Comparison of ENCODE assay signal across 24 cellular contexts in the genomic region with DNA sequence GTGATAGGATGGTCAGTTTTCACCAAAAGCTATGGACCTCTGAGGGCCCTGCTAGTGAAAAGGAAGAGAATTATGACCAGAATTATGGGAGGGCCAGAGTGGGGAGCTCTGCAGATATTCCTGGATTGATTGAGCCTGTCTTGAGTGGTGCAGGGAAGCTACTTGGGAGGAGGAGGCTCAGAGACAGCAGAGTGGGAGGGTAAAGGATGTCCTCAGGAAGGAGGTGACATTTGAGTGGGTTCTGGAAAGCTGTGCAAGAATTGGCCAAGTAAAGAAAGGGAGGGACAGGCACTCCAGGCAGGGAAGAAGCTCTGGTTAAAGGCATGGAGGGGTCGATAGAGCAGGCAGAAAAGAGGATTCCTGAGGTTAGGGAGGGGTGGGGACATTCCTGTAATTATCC. TPM values are rescaled to one million over a fixed set of nuclear protein-coding genes. Genes with fewer than 3 reads are reported as not detected.
A peak's percentile ranks its signal among the peaks of the same experiment; 100 is the strongest.
DNase-seq lines count a peak whose midpoint lies in the region; ATAC-seq, FAIRE-seq and TF ChIP-seq lines count a peak whose summit lies in the region.
"Had no signal": no experiment of that assay in that cellular context is flagged by ENCODE, and none has a peak within 500 bp of the region (broad histone marks: within the 10 kb centered on the region; RNA-seq: fewer than 3 reads in every experiment).

No MANE protein-coding gene starts in this region.

- peaks cover 65% of the 10 kb centered on the region for H3K36me3 Mint-ChIP-seq in endodermal cell (ENCODE audit: low read depth)
- H3K36me3 Mint-ChIP-seq in stimulated activated naive B cell treated with anti-CD40 and anti-IgM and Interleukin-4, amounts not matched to agents 10 μg/mL and 1 μg/mL and 100 μg/mL, for 72 hours: peaks cover 31 to 55% of the 10 kb centered on the region in 2 donors

- no peak overlapping the region for H3K18ac ChIP-seq in IMR-90 (ENCODE audit: low read depth, low read length)

- peaks cover 47% of the 10 kb centered on the region for H3K79me2 ChIP-seq in HepG2 (ENCODE audit: insufficient read depth, low read length)

- H3K9me3 ChIP-seq in right lobe of liver (no peaks in the 10 kb centered on the region), HepG2 (ENCODE audit: low read length) (no peaks in the 10 kb centered on the region), IMR-90 (ENCODE audit: control insufficient read depth, insufficient read depth, low read length) (no peaks in the 10 kb centered on the region), endodermal cell (ENCODE audit: control insufficient read depth, low read length) (no peaks in the 10 kb centered on the region)
- H3K9me3 ChIP-seq: neutrophil, stomach, transverse colon had no signal

- H2BK20ac ChIP-seq in IMR-90 (ENCODE audit: low read depth, low read length): no peak overlapping the region

- H2BK120ac ChIP-seq in IMR-90 (ENCODE audit: low read depth, low read length): no peak overlapping the region

- CTCF ChIA-PET in HepG2 (lab: Yijun Ruan, JAX; ENCODE audit: low intra/inter-chr PET ratio, low total read pairs) (no interaction called here), IMR-90 (lab: Yijun Ruan, JAX) (no interaction called here), GM10248 (lab: Yijun Ruan, JAX) (interaction anchor here (1.5 to 3.6 kb wide), 2 partner anchors 10 to 24 kb away, joined by 5 to 13 read pairs; a partner anchor contains a TSS)

- H3K79me1 ChIP-seq in IMR-90 (ENCODE audit: low read depth in 1 of 2, low read length in 2 of 2): peaks cover 42 to 78% of the 10 kb centered on the region in 2 experiments

- TF ChIP-seq POLR2A in right lobe of liver (IDR thresholded peaks at IDR 0.05) (no peak), HepG2 (IDR thresholded peaks at IDR 0.05; ENCODE audit: insufficient read depth in 1 of 2, low read depth in 2 of 2, low read length in 2 of 2) (no peak), IMR-90 (IDR thresholded peaks at IDR 0.05; ENCODE audit: low read depth, low read length) (no peak)

- peaks cover 9% of the 10 kb centered on the region; the same call in 1 of the 2 replicates for H4K20me1 ChIP-seq in HepG2 (ENCODE audit: insufficient read depth, low read length)
- peaks cover 67% of the 10 kb centered on the region for H4K20me1 ChIP-seq in IMR-90 (ENCODE audit: insufficient read depth, low read length)

- H3K4me3 ChIP-seq in right lobe of liver (no peak overlapping the region), HepG2 (replicated peaks in 1 of 3; ENCODE audit: insufficient read depth in 1 of 3, low read depth in 2 of 3, low read length in 3 of 3) (no peak overlapping the region), IMR-90 (ENCODE audit: insufficient read depth, low read depth, low read length) (no peak overlapping the region), endodermal cell (ENCODE audit: low read length) (no peak overlapping the region)
- H3K4me3 ChIP-seq: ascending aorta, dorsolateral prefrontal cortex, GM23248, smooth muscle cell, stomach, transverse colon had no signal

- in situ Hi-C loops in HepG2 (cut with HindIII; ENCODE audit: extremely low pct_ligation_motif_present, low pct_unique_long_range_greater_than_20kb) (no loop called here), IMR-90 (cut with MboI; ENCODE audit: low sequenced_read_pairs) (no loop called here)

- no peak overlapping the region for H3K56ac ChIP-seq in IMR-90 (ENCODE audit: extremely low read depth, insufficient read depth, low read length)

- peak overlapping the region; percentile 50 for H3K27ac Mint-ChIP-seq in endodermal cell
- peak overlapping the region; percentile 39 for H3K27ac Mint-ChIP-seq in stimulated activated naive B cell treated with anti-CD40 and anti-IgM and Interleukin-4, amounts not matched to agents 10 μg/mL and 1 μg/mL and 100 μg/mL, for 72 hours
- H3K27ac Mint-ChIP-seq: activated CD4-positive, alpha-beta T cell treated with anti-CD3 and anti-CD28 coated beads, Interleukin-2, amount 10 ng/mL, durations not matched to agents 7 days and 5 days had no signal

- no peaks in the 10 kb centered on the region for H3K27me3 ChIP-seq in right lobe of liver
- no peaks in the 10 kb centered on the region for H3K27me3 ChIP-seq in HepG2 (ENCODE audit: control insufficient read depth in 1 of 2, insufficient read depth in 2 of 2, low read length in 2 of 2)
- no peaks in the 10 kb centered on the region for H3K27me3 ChIP-seq in IMR-90 (ENCODE audit: control insufficient read depth, insufficient read depth, low read length)
- no peaks in the 10 kb centered on the region for H3K27me3 ChIP-seq in endodermal cell (ENCODE audit: control insufficient read depth, insufficient read depth, low read length, poor library complexity, severe bottlenecking)
- H3K27me3 ChIP-seq: ascending aorta, dorsolateral prefrontal cortex, neutrophil, stomach, transverse colon had no signal

- 60% methylated on average over 1 of the region's 1 CpG for WGBS in right lobe of liver (ENCODE audit: insufficient coverage, low coverage, low lambda C conversion rate, missing lambda C conversion rate)
- 100% methylated on average over 1 of the region's 1 CpG for WGBS in HepG2 (ENCODE audit: low lambda C conversion rate)
- WGBS in IMR-90 (ENCODE audit: extremely low coverage in 2 of 2, insufficient read length in 1 of 2), 2 experiments: 100% methylated on average over 1 of the region's 1 CpG; no CpG with 5 or more reads in 1 of the 2 experiments
- 80 to 97% methylated on average over 1 of the region's 1 CpG for whole genome bisulfite sequencing in endodermal cell (ENCODE audit: insufficient coverage in 1 of 2, insufficient read length in 1 of 2), 2 experiments

- no peak for FAIRE-seq in HepG2 (lab: Jason Lieb, UNC)
- FAIRE-seq: GM12892 had no signal

- TF ChIP-seq CTCF in right lobe of liver (IDR thresholded peaks at IDR 0.05) (no peak), HepG2 (CRISPR knock-in tag; IDR thresholded peaks at IDR 0.05) (no peak), IMR-90 (conservative IDR thresholded peaks at IDR 0.05; ENCODE audit: low read depth, low read length) (no peak), endodermal cell (conservative IDR thresholded peaks at IDR 0.05) (no peak), GM10248 (IDR thresholded peaks at IDR 0.05; ENCODE audit: control extremely low read depth, extremely low read depth, low read depth, missing control alignments) (no peak)

- H3K9ac ChIP-seq in HepG2 (ENCODE audit: insufficient read depth, low read depth, low read length) (no peak overlapping the region), IMR-90 (ENCODE audit: low read depth, low read length) (no peak overlapping the region), endodermal cell (ENCODE audit: extremely low read depth, low read length, poor library complexity, severe bottlenecking) (no peak overlapping the region)
- H3K9ac ChIP-seq: GM23248 had no signal

- H3K27ac ChIP-seq in right lobe of liver: no peak overlapping the region
- no peak overlapping the region for H3K27ac ChIP-seq in HepG2 (ENCODE audit: extremely low read length, insufficient read depth, low read length)
- no peak overlapping the region for H3K27ac ChIP-seq in IMR-90 (ENCODE audit: insufficient read depth, low read length)
- no peak overlapping the region for H3K27ac ChIP-seq in endodermal cell (ENCODE audit: low read depth, low read length)
- H3K27ac ChIP-seq: ascending aorta, dorsolateral prefrontal cortex, neutrophil, transverse colon had no signal

- BruUV-seq in HepG2 (replicated peaks; lab: Mats Ljungman, UMichigan): no TSS peak
- BruUV-seq in IMR-90 (replicated peaks; lab: Mats Ljungman, UMichigan): no TSS peak

- TF ChIP-seq EP300 in HepG2 (IDR thresholded peaks at IDR 0.05; ENCODE audit: low read depth in 2 of 2, low read length in 2 of 2): no peak
- TF ChIP-seq EP300 in HepG2 (CRISPR knock-in tag; IDR thresholded peaks at IDR 0.05; ENCODE audit: borderline replicate concordance): no peak

- no peaks in the 10 kb centered on the region for H3K9me3 Mint-ChIP-seq in endodermal cell
- no peaks in the 10 kb centered on the region for H3K9me3 Mint-ChIP-seq in stimulated activated naive B cell treated with anti-CD40 and anti-IgM and Interleukin-4, amounts not matched to agents 10 μg/mL and 1 μg/mL and 100 μg/mL, for 72 hours
- H3K9me3 Mint-ChIP-seq: activated CD4-positive, alpha-beta T cell treated with anti-CD3 and anti-CD28 coated beads, Interleukin-2, amount 10 ng/mL, durations not matched to agents 7 days and 5 days had no signal

- no peak overlapping the region for H2BK5ac ChIP-seq in IMR-90 (ENCODE audit: low read depth, low read length, poor library complexity, severe bottlenecking)

- H2BK15ac ChIP-seq in IMR-90 (ENCODE audit: low read depth, low read length): no peak overlapping the region

- no peak overlapping the region for H4K8ac ChIP-seq in IMR-90 (ENCODE audit: low read depth in 2 of 2, low read length in 2 of 2)

- intact Hi-C loops in right lobe of liver (cut with DNase I): no loop called here
- intact Hi-C loops in HepG2 (cut with micrococcal nuclease; ENCODE audit: unreplicated experiment): no loop called here
- intact Hi-C loops in IMR-90 (cut with micrococcal nuclease): no loop called here

- H3K23ac ChIP-seq in IMR-90 (ENCODE audit: low read depth, low read length): no peak overlapping the region

- no peak overlapping the region for H3K4me2 ChIP-seq in HepG2 (ENCODE audit: low read depth, low read length)
- H3K4me2 ChIP-seq in IMR-90 (ENCODE audit: low read depth, low read length): no peak overlapping the region
- H3K4me2 ChIP-seq: smooth muscle cell had no signal

- TF ChIP-seq RAD21 in HepG2 (CRISPR knock-in tag; IDR thresholded peaks at IDR 0.05): no peak
- no peak for TF ChIP-seq RAD21 in IMR-90 (IDR thresholded peaks at IDR 0.05; ENCODE audit: low read length)

- no peak overlapping the region for H2AK9ac ChIP-seq in IMR-90 (replicated peaks; ENCODE audit: low read depth, low read length, poor library complexity)

- H2AK5ac ChIP-seq in IMR-90 (ENCODE audit: low read depth, low read length): no peak overlapping the region

- H3K4me1 Mint-ChIP-seq in endodermal cell: peaks cover 9% of the 10 kb centered on the region
- peaks cover 40 to 66% of the 10 kb centered on the region in 2 donors for H3K4me1 Mint-ChIP-seq in stimulated activated naive B cell treated with anti-CD40 and anti-IgM and Interleukin-4, amounts not matched to agents 10 μg/mL and 1 μg/mL and 100 μg/mL, for 72 hours

- H3K4me1 ChIP-seq in right lobe of liver (no peaks in the 10 kb centered on the region), HepG2 (ENCODE audit: insufficient read depth, low read length) (peaks cover 14% of the 10 kb centered on the region), IMR-90 (ENCODE audit: control insufficient read depth, insufficient read depth, low read length) (peaks cover 5% of the 10 kb centered on the region), endodermal cell (ENCODE audit: control insufficient read depth, insufficient read depth, low read length) (peaks cover 5% of the 10 kb centered on the region)

- dilution Hi-C loops in IMR-90 (cut with HindIII; ENCODE audit: low sequenced_read_pairs, unreplicated experiment): no loop called here

- DNase-seq in right lobe of liver: no peak
- DNase-seq in HepG2 (ENCODE audit: low spot score): no peak
- DNase-seq in IMR-90: no peak
- no peak for DNase-seq in endodermal cell
- DNase-seq in stimulated activated naive B cell treated with anti-CD40 and anti-IgM and Interleukin-4, amounts not matched to agents 10 μg/mL and 1 μg/mL and 100 μg/mL, for 72 hours: no peak
- no peak for DNase-seq in GM10248 (ENCODE audit: extremely low spot score)
- DNase-seq: activated CD4-positive, alpha-beta T cell treated with anti-CD3 and anti-CD28 coated beads, Interleukin-2, amount 10 ng/mL, durations not matched to agents 7 days and 5 days; central memory CD4-positive, alpha-beta T cell; COR-L47; dorsolateral prefrontal cortex; foreskin melanocyte; GM23248; hippocampal formation; NCI-H1105 treated with DMSO at 0.1 percent for 48 hours; SHP77 treated with DMSO at 0.1 percent for 48 hours; stimulated activated CD4-positive, alpha-beta T cell treated with anti-CD3 and anti-CD28 coated beads, Interleukin-2, amount 100 ng/mL, for 48 hours; stomach; transverse colon had no signal

- H2AFZ ChIP-seq in HepG2 (ENCODE audit: low read length): no peak overlapping the region
- peak overlapping the region; percentile 21 for H2AFZ ChIP-seq in IMR-90 (replicated peaks; ENCODE audit: low read length, poor library complexity)
- H2AFZ ChIP-seq: GM23248 had no signal

- no peak overlapping the region for H4K91ac ChIP-seq in IMR-90 (ENCODE audit: insufficient read depth, low read depth, low read length)

- ATAC-seq in right lobe of liver (peak; percentile 34 to 69 (median 46)), HepG2 (no peak), IMR-90 (ENCODE audit: low read depth) (no peak), HG03108 (IDR thresholded peaks at IDR 0.05; ENCODE audit: unreplicated experiment) (no peak), esophagus mucosa (no peak)
- ATAC-seq in stimulated activated naive B cell treated with anti-CD40 and anti-IgM and Interleukin-4, amounts not matched to agents 10 μg/mL and 1 μg/mL and 100 μg/mL, for 72 hours (replicated peaks): no peak

- no peak overlapping the region for H3K4ac ChIP-seq in IMR-90 (ENCODE audit: low read depth, low read length)

- POLR2A ChIA-PET in HepG2 (lab: Yijun Ruan, JAX) (interaction anchor here (1.5 kb wide), 1 partner anchor 24 kb away, joined by 4 read pairs; a partner anchor contains a TSS), IMR-90 (lab: Charles Lee; ENCODE audit: unreplicated experiment) (no interaction called here), GM10248 (lab: Yijun Ruan, JAX) (no interaction called here)

- peaks cover 31% of the 10 kb centered on the region for H3K9me1 ChIP-seq in IMR-90 (ENCODE audit: insufficient read depth, low read length)

- H3K36me3 ChIP-seq in right lobe of liver (peaks cover 0 to 41% (median 5%) of the 10 kb centered on the region in 4 donors), HepG2 (replicated peaks in 1 of 2; ENCODE audit: control insufficient read depth in 1 of 2, insufficient read depth in 2 of 2, low read length in 2 of 2) (peaks cover 26 to 68% of the 10 kb centered on the region in 2 experiments; a peak in 4 of 5 replicates), IMR-90 (ENCODE audit: control insufficient read depth, insufficient read depth, low read length) (peaks cover 47% of the 10 kb centered on the region), endodermal cell (ENCODE audit: control insufficient read depth, insufficient read depth, low read length) (peaks cover 73% of the 10 kb centered on the region)

- H3K14ac ChIP-seq in IMR-90 (replicated peaks; ENCODE audit: low read depth, low read length): no peak overlapping the region

- no peak overlapping the region for H3K4me3 Mint-ChIP-seq in endodermal cell
- H3K4me3 Mint-ChIP-seq in stimulated activated naive B cell treated with anti-CD40 and anti-IgM and Interleukin-4, amounts not matched to agents 10 μg/mL and 1 μg/mL and 100 μg/mL, for 72 hours: no peak overlapping the region
- H3K4me3 Mint-ChIP-seq: activated CD4-positive, alpha-beta T cell treated with anti-CD3 and anti-CD28 coated beads, Interleukin-2, amount 10 ng/mL, durations not matched to agents 7 days and 5 days had no signal

- no peaks in the 10 kb centered on the region for H3K27me3 Mint-ChIP-seq in endodermal cell (ENCODE audit: insufficient read depth)
- no peaks in the 10 kb centered on the region for H3K27me3 Mint-ChIP-seq in stimulated activated naive B cell treated with anti-CD40 and anti-IgM and Interleukin-4, amounts not matched to agents 10 μg/mL and 1 μg/mL and 100 μg/mL, for 72 hours
- H3K27me3 Mint-ChIP-seq: activated CD4-positive, alpha-beta T cell treated with anti-CD3 and anti-CD28 coated beads, Interleukin-2, amount 10 ng/mL, durations not matched to agents 7 days and 5 days had no signal

- no peak overlapping the region for H4K5ac ChIP-seq in IMR-90 (ENCODE audit: low read depth, low read length)

RNA-seq across cellular contexts. Expression of a gene that starts 24.1 kb away (rescaled TPM):
- total RNA-seq in right lobe of liver: 10 to 100 TPM; 16.2 to 22.5 (median 18.0) TPM
- total RNA-seq in HepG2 (2016; rRNA removed; fragmentation: Illumina TruSeq; extraction: Trizol): 38.1 and 46.7 TPM in 2 replicates
- 16.3 and 17.2 TPM in 2 replicates for total RNA-seq in HepG2 (2016; cell fraction: cytosol; rRNA removed; fragmentation: Illumina TruSeq; extraction: Trizol; ENCODE audit: low read depth)
- total RNA-seq in HepG2 (2016; cell fraction: insoluble cytoplasmic fraction; rRNA removed; fragmentation: Illumina TruSeq; extraction: Trizol): 36.0 and 47.6 TPM in 2 replicates
- 24.2 and 25.2 TPM in 2 replicates for total RNA-seq in HepG2 (2016; cell fraction: membrane; rRNA removed; fragmentation: Illumina TruSeq; extraction: Trizol)
- total RNA-seq in HepG2 (2016; cell fraction: nucleus; rRNA removed; fragmentation: Illumina TruSeq; extraction: Trizol): 34.8 and 37.0 TPM in 2 replicates
- 40.3 and 45.1 TPM in 2 replicates for polyA plus RNA-seq in HepG2 (2011; rRNA removed)
- 34.5 and 42.3 TPM in 2 replicates for polyA plus RNA-seq in HepG2 (2011; cell fraction: cytosol; rRNA removed)
- polyA plus RNA-seq in HepG2 (2011; cell fraction: nucleus; rRNA removed): 33.3 and 33.4 TPM in 2 replicates
- polyA plus RNA-seq in HepG2 (2012): 27.9 and 28.2 TPM in 2 replicates
- polyA plus RNA-seq in HepG2 (2016; cell fraction: cytosol; fragmentation: Illumina TruSeq; extraction: Trizol; ENCODE audit: low read depth): 3.3 and 5.5 TPM in 2 replicates
- polyA plus RNA-seq in HepG2 (2016; cell fraction: insoluble cytoplasmic fraction; fragmentation: Illumina TruSeq; extraction: Trizol; ENCODE audit: low read depth): 45.3 and 46.1 TPM in 2 replicates
- 12.0 and 14.1 TPM in 2 replicates for polyA plus RNA-seq in HepG2 (2016; cell fraction: membrane; fragmentation: Illumina TruSeq; extraction: Trizol; ENCODE audit: low read depth)
- 33.1 and 33.8 TPM in 2 replicates for polyA plus RNA-seq in HepG2 (2016; cell fraction: nucleus; fragmentation: Illumina TruSeq; extraction: Trizol; ENCODE audit: insufficient read depth, low read depth)
- 65.3 and 74.2 TPM in 2 replicates for polyA minus RNA-seq in HepG2 (2011; rRNA and poly(A)+ RNA removed; ENCODE audit: low replicate concordance)
- polyA minus RNA-seq in HepG2 (2011; cell fraction: cytosol; rRNA and poly(A)+ RNA removed): 36.1 and 36.8 TPM in 2 replicates
- polyA minus RNA-seq in HepG2 (2011; cell fraction: nucleus; rRNA and poly(A)+ RNA removed): 55.2 and 60.3 TPM in 2 replicates
- 63.8 and 64.4 TPM in 2 replicates for total RNA-seq in IMR-90 (2012; rRNA removed)
- 70.1 and 73.8 TPM in 2 replicates for polyA plus RNA-seq in IMR-90 (2012; rRNA removed)
- polyA plus RNA-seq in IMR-90 (2012; cell fraction: cytosol; rRNA removed): 35.3 and 42.3 TPM in 2 replicates
- polyA plus RNA-seq in IMR-90 (2012; cell fraction: nucleus; rRNA removed; ENCODE audit: low replicate concordance): 35.1 and 60.0 TPM in 2 replicates
- 10 to 100 TPM; 73.2 to 93.6 TPM for total RNA-seq in endodermal cell
- polyA plus RNA-seq in endodermal cell (2013, experiment 1 of 2): 68.6 TPM
- polyA plus RNA-seq in endodermal cell (2013, experiment 2 of 2): 67.6 TPM
- 34.6 TPM for total RNA-seq in esophagus mucosa

RNA-seq across cellular contexts. Expression of a gene that starts 43.5 kb away (rescaled TPM):
- total RNA-seq in right lobe of liver: 10 to 100 TPM in 2 of 6 experiments, 1 to 10 TPM in 4; 8.5 to 12.3 (median 9.7) TPM
- total RNA-seq in HepG2 (2016; rRNA removed; fragmentation: Illumina TruSeq; extraction: Trizol): 7.2 and 8.7 TPM in 2 replicates
- total RNA-seq in HepG2 (2016; cell fraction: cytosol; rRNA removed; fragmentation: Illumina TruSeq; extraction: Trizol; ENCODE audit: low read depth): 10.0 and 11.2 TPM in 2 replicates
- 6.1 and 8.2 TPM in 2 replicates for total RNA-seq in HepG2 (2016; cell fraction: insoluble cytoplasmic fraction; rRNA removed; fragmentation: Illumina TruSeq; extraction: Trizol)
- 9.2 and 9.9 TPM in 2 replicates for total RNA-seq in HepG2 (2016; cell fraction: membrane; rRNA removed; fragmentation: Illumina TruSeq; extraction: Trizol)
- 12.3 and 15.0 TPM in 2 replicates for total RNA-seq in HepG2 (2016; cell fraction: nucleus; rRNA removed; fragmentation: Illumina TruSeq; extraction: Trizol)
- polyA plus RNA-seq in HepG2 (2011; rRNA removed): 5.7 and 6.0 TPM in 2 replicates
- 3.9 and 4.1 TPM in 2 replicates for polyA plus RNA-seq in HepG2 (2011; cell fraction: cytosol; rRNA removed)
- 19.7 and 23.8 TPM in 2 replicates for polyA plus RNA-seq in HepG2 (2011; cell fraction: nucleus; rRNA removed)
- 10.7 and 11.2 TPM in 2 replicates for polyA plus RNA-seq in HepG2 (2012)
- 1.3 and 1.9 TPM in 2 replicates for polyA plus RNA-seq in HepG2 (2016; cell fraction: cytosol; fragmentation: Illumina TruSeq; extraction: Trizol; ENCODE audit: low read depth)
- 6.5 and 8.6 TPM in 2 replicates for polyA plus RNA-seq in HepG2 (2016; cell fraction: insoluble cytoplasmic fraction; fragmentation: Illumina TruSeq; extraction: Trizol; ENCODE audit: low read depth)
- polyA plus RNA-seq in HepG2 (2016; cell fraction: membrane; fragmentation: Illumina TruSeq; extraction: Trizol; ENCODE audit: low read depth): 3.8 and 4.2 TPM in 2 replicates
- polyA plus RNA-seq in HepG2 (2016; cell fraction: nucleus; fragmentation: Illumina TruSeq; extraction: Trizol; ENCODE audit: insufficient read depth, low read depth): 32.1 and 35.7 TPM in 2 replicates
- polyA minus RNA-seq in HepG2 (2011; rRNA and poly(A)+ RNA removed; ENCODE audit: low replicate concordance): 12.2 and 18.8 TPM in 2 replicates
- 10.0 and 11.0 TPM in 2 replicates for polyA minus RNA-seq in HepG2 (2011; cell fraction: cytosol; rRNA and poly(A)+ RNA removed)
- polyA minus RNA-seq in HepG2 (2011; cell fraction: nucleus; rRNA and poly(A)+ RNA removed): 28.3 and 28.6 TPM in 2 replicates
- total RNA-seq in IMR-90 (2012; rRNA removed): 6.8 and 8.1 TPM in 2 replicates
- 9.5 and 11.0 TPM in 2 replicates for polyA plus RNA-seq in IMR-90 (2012; rRNA removed)
- 7.7 and 8.2 TPM in 2 replicates for polyA plus RNA-seq in IMR-90 (2012; cell fraction: cytosol; rRNA removed)
- polyA plus RNA-seq in IMR-90 (2012; cell fraction: nucleus; rRNA removed; ENCODE audit: low replicate concordance): 35.7 and 38.6 TPM in 2 replicates
- 10 to 100 TPM; 32.1 to 39.0 TPM for total RNA-seq in endodermal cell
- 26.9 TPM for polyA plus RNA-seq in endodermal cell (2013, experiment 1 of 2)
- 25.5 TPM for polyA plus RNA-seq in endodermal cell (2013, experiment 2 of 2)
- 12.0 TPM for total RNA-seq in esophagus mucosa

Comparison
In these comparisons a context has a peak if more than half of its experiments do, and no peak if none do; other contexts are left out.
1. ATAC-seq: peak in right lobe of liver (4 of 4); none in HepG2 (single experiment), IMR-90 (single experiment), stimulated activated naive B cell treated with anti-CD40 and anti-IgM and Interleukin-4, amounts not matched to agents 10 μg/mL and 1 μg/mL and 100 μg/mL, for 72 hours (0 of 2), HG03108 (single experiment) and esophagus mucosa (single experiment).